Comparison of ENCODE assay signal across 1 cellular context in genomic region chr3:34258271-34259015, GRCh38.
TF ChIP-seq lines count a peak whose summit lies in the region.

No MANE protein-coding gene starts in this region.

TF ChIP-seq in H1, 55 proteins besides CTCF, POLR2A, EP300 and RAD21:
- TF ChIP-seq ATF2 (IDR thresholded peaks at IDR 0.05; ENCODE audit: low read length), result no peak
- TF ChIP-seq NRF1 (IDR thresholded peaks at IDR 0.05; ENCODE audit: low read depth, low read length), result no peak
- TF ChIP-seq CHD2 (IDR thresholded peaks at IDR 0.05; ENCODE audit: low read length), result no peak
- TF ChIP-seq CBX5 (IDR thresholded peaks at IDR 0.05; ENCODE audit: low read depth, low read length), result no peak
- no peak for TF ChIP-seq RFX5 (IDR thresholded peaks at IDR 0.05; ENCODE audit: borderline replicate concordance, low read depth, low read length)
- no peak for TF ChIP-seq TCF12 (IDR thresholded peaks at IDR 0.05; ENCODE audit: low read depth, low read length)
- no peak for TF ChIP-seq POU5F1 (IDR thresholded peaks at IDR 0.05; ENCODE audit: low read depth, low read length)
- no peak for TF ChIP-seq MAFK (IDR thresholded peaks at IDR 0.05; ENCODE audit: low read depth, low read length)
- TF ChIP-seq BACH1 (IDR thresholded peaks at IDR 0.05; ENCODE audit: low read length), result no peak
- TF ChIP-seq YY1 (IDR thresholded peaks at IDR 0.05; ENCODE audit: low read depth, low read length), result no peak
- TF ChIP-seq NANOG (IDR thresholded peaks at IDR 0.05; ENCODE audit: insufficient read depth, low read depth, low read length, poor library complexity, severe bottlenecking), result no peak
- TF ChIP-seq SIX5 (IDR thresholded peaks at IDR 0.05; ENCODE audit: low read depth, low read length), result no peak
- TF ChIP-seq SAP30 (IDR thresholded peaks at IDR 0.05; ENCODE audit: insufficient read depth, insufficient replicate concordance, low read length), result no peak
- no peak for TF ChIP-seq SUZ12 (IDR thresholded peaks at IDR 0.05; ENCODE audit: low read length)
- no peak for TF ChIP-seq E2F6 (IDR thresholded peaks at IDR 0.05)
- no peak for TF ChIP-seq SP4 (IDR thresholded peaks at IDR 0.05; ENCODE audit: low read length)
- TF ChIP-seq BCL11A (IDR thresholded peaks at IDR 0.05; ENCODE audit: low read depth in 2 of 2, low read length in 2 of 2), result no peak
- TF ChIP-seq MAX (IDR thresholded peaks at IDR 0.05), result no peak
- TF ChIP-seq TEAD4 (IDR thresholded peaks at IDR 0.05; ENCODE audit: low read depth, low read length), result no peak
- no peak for TF ChIP-seq FOSL1 (IDR thresholded peaks at IDR 0.05; ENCODE audit: insufficient read depth, low read depth, low read length)
